In genomic region chr2:8543065-8543411, GRCh38 we compare ENCODE assay signal across 8 cellular contexts.
A peak's percentile ranks its signal among the peaks of the same experiment; 100 is the strongest.
DNase-seq lines count a peak whose midpoint lies in the region; ATAC-seq and TF ChIP-seq lines count a peak whose summit lies in the region.

No MANE protein-coding gene starts in this region.

- POLR2A ChIA-PET in SK-N-SH (lab: Yijun Ruan, JAX): interaction anchor here (11.0 kb wide), 1 partner anchor 137 kb away, joined by 154 read pairs; the partner anchor contains the start of gene ID2

- 87% methylated on average over 7 of the region's 7 CpGs for WGBS in SK-N-SH (ENCODE audit: low lambda C conversion rate)
- WGBS in spleen, 5 donors: 47 to 62% (median 55%) methylated on average over 4 to 7 of the region's 7 CpGs

- intact Hi-C loops in ascending aorta (cut with DNase I): no loop called here
- intact Hi-C loops in spleen (cut with DNase I; ENCODE audit: low total_unique reads): no loop called here

- H3K27me3 ChIP-seq in SK-N-SH (ENCODE audit: insufficient read depth): no peaks in the 10 kb centered on the region
- no peaks in the 10 kb centered on the region for H3K27me3 ChIP-seq in ascending aorta
- peaks cover 0 to 49% (median 0%) of the 10 kb centered on the region in 7 donors for H3K27me3 ChIP-seq in spleen (replicated peaks in 1 of 7)

- no peak for DNase-seq in SK-N-SH
- no peak for DNase-seq in ascending aorta (ENCODE audit: low spot score in 2 of 2)
- DNase-seq in spleen: peak; percentile 78
- DNase-seq in cerebellar cortex (ENCODE audit: low spot score): no peak
- no peak for DNase-seq in hepatic stellate cell (ENCODE audit: low spot score)
- no peak for DNase-seq in 8988T

- H3F3A ChIP-seq in SK-N-SH (replicated peaks; ENCODE audit: insufficient read depth): peaks cover 3% of the 10 kb centered on the region

- TF ChIP-seq POLR2A in spleen (IDR thresholded peaks at IDR 0.05): no peak

- H3K9me2 ChIP-seq in SK-N-SH: no peaks in the 10 kb centered on the region

- TF ChIP-seq CTCF in SK-N-SH (IDR thresholded peaks at IDR 0.05) (no peak), ascending aorta (IDR thresholded peaks at IDR 0.05) (no peak), spleen (IDR thresholded peaks at IDR 0.05 in 8 of 11, conservative IDR thresholded peaks at IDR 0.05 in 3 of 11) (no peak)

- no peak for TF ChIP-seq EP300 in SK-N-SH (IDR thresholded peaks at IDR 0.05; ENCODE audit: borderline replicate concordance in 1 of 2, low read depth in 1 of 2, low read length in 1 of 2)

- H3K4me1 ChIP-seq in SK-N-SH (ENCODE audit: control insufficient read depth in 1 of 2, insufficient read depth in 2 of 2, low read depth in 1 of 2, low read length in 1 of 2) (peaks cover 17 to 70% of the 10 kb centered on the region in 2 experiments; a peak in 3 of 4 replicates), ascending aorta (peaks cover 3 to 10% of the 10 kb centered on the region in 2 donors), spleen (peaks cover 31 to 98% (median 70%) of the 10 kb centered on the region in 6 donors)

- ATAC-seq in SK-N-SH treated with all-trans-retinoic acid at 6 μM for 48 hours (no peak), HG03280 (IDR thresholded peaks at IDR 0.05; ENCODE audit: unreplicated experiment) (peak; percentile 9)

- peak overlapping the region; percentile 17 to 96; a peak in 3 of 4 replicates for H3K27ac ChIP-seq in SK-N-SH (ENCODE audit: low read depth in 2 of 2, low read length in 1 of 2)
- H3K27ac ChIP-seq in ascending aorta: peak overlapping the region; percentile 24 to 59
- H3K27ac ChIP-seq in spleen: peak overlapping the region; percentile 68 to 88 (median 83)

- no peak for TF ChIP-seq RAD21 in SK-N-SH (IDR thresholded peaks at IDR 0.05; ENCODE audit: low read length)

- no peak overlapping the region for H3K9ac ChIP-seq in SK-N-SH

- H3K4me2 ChIP-seq in SK-N-SH: peak overlapping the region; percentile 42

- no peak overlapping the region for H3K4me3 ChIP-seq in SK-N-SH (ENCODE audit: low read depth in 2 of 2, low read length in 1 of 2)
- H3K4me3 ChIP-seq in ascending aorta: peak overlapping the region in 1 of 2 donors; percentile 47
- H3K4me3 ChIP-seq in spleen: peak overlapping the region in 1 of 8 donors; percentile 52

- no peak overlapping the region for H2AFZ ChIP-seq in SK-N-SH (ENCODE audit: low read depth)

- H3K36me3 ChIP-seq in SK-N-SH (replicated peaks in 1 of 2; ENCODE audit: control insufficient read depth in 1 of 2, insufficient read depth in 2 of 2, low read length in 1 of 2) (no peaks in the 10 kb centered on the region), ascending aorta (no peaks in the 10 kb centered on the region), spleen (no peaks in the 10 kb centered on the region)

- H3K9me3 ChIP-seq in SK-N-SH: no peaks in the 10 kb centered on the region
- no peaks in the 10 kb centered on the region for H3K9me3 ChIP-seq in ascending aorta
- no peaks in the 10 kb centered on the region for H3K9me3 ChIP-seq in spleen

- no peaks in the 10 kb centered on the region for H3K79me2 ChIP-seq in SK-N-SH (ENCODE audit: insufficient read depth)

- CTCF ChIA-PET in SK-N-SH (lab: Yijun Ruan, JAX): interaction anchor here (0.6 to 1.9 kb wide), 6 partner anchors 14 to 1116 kb away, joined by 3 to 6 read pairs (median 4); partner anchors contain the start of gene ID2

- H4K20me1 ChIP-seq in SK-N-SH (ENCODE audit: insufficient read depth): no peaks in the 10 kb centered on the region

TF ChIP-seq in SK-N-SH, 30 proteins besides CTCF, POLR2A, EP300 and RAD21:
- TF ChIP-seq FOXJ3 (CRISPR knock-in tag; IDR thresholded peaks at IDR 0.05) (no peak), TEAD4 (IDR thresholded peaks at IDR 0.05; ENCODE audit: borderline replicate concordance, insufficient read depth) (no peak), TAF1 (IDR thresholded peaks at IDR 0.05; ENCODE audit: borderline replicate concordance, low read depth, low read length) (no peak), FOXM1 (IDR thresholded peaks at IDR 0.05; ENCODE audit: low read depth) (no peak), CHD2 (IDR thresholded peaks at IDR 0.05; ENCODE audit: low read length, partially characterized antibody) (no peak), NFIC (IDR thresholded peaks at IDR 0.05; ENCODE audit: borderline replicate concordance) (no peak), RFX5 (IDR thresholded peaks at IDR 0.05; ENCODE audit: low read length) (no peak), MEF2A (IDR thresholded peaks at IDR 0.05; ENCODE audit: borderline replicate concordance, low read depth) (no peak), EZH2phosphoT487 (IDR thresholded peaks at IDR 0.05; ENCODE audit: borderline replicate concordance, low read depth) (no peak), NRF1 (IDR thresholded peaks at IDR 0.05; ENCODE audit: low read depth, low read length) (no peak), SMC3 (IDR thresholded peaks at IDR 0.05; ENCODE audit: low read depth, low read length) (no peak), MAX (IDR thresholded peaks at IDR 0.05; ENCODE audit: low read depth) (no peak)
- TF ChIP-seq, protein P1, sequence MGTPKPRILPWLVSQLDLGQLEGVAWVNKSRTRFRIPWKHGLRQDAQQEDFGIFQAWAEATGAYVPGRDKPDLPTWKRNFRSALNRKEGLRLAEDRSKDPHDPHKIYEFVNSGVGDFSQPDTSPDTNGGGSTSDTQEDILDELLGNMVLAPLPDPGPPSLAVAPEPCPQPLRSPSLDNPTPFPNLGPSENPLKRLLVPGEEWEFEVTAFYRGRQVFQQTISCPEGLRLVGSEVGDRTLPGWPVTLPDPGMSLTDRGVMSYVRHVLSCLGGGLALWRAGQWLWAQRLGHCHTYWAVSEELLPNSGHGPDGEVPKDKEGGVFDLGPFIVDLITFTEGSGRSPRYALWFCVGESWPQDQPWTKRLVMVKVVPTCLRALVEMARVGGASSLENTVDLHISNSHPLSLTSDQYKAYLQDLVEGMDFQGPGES (IDR thresholded peaks at IDR 0.05; ENCODE audit: low read depth, low read length): no peak
TF ChIP-seq in SK-N-SH: peak in this region for 0.

TF ChIP-seq in SK-N-SH treated with all-trans-retinoic acid at 6 μM for 48 hours, 23 proteins besides CTCF, POLR2A, EP300 and RAD21:
- no peak for TF ChIP-seq TCF4 (CRISPR knock-in tag; IDR thresholded peaks at IDR 0.05; ENCODE audit: borderline replicate concordance)
- no peak for TF ChIP-seq ZNF565 (CRISPR knock-in tag; conservative IDR thresholded peaks at IDR 0.05; ENCODE audit: low read depth)
- TF ChIP-seq ARNTL (CRISPR knock-in tag; IDR thresholded peaks at IDR 0.05; ENCODE audit: borderline replicate concordance, low read depth): no peak
- TF ChIP-seq, protein P2, sequence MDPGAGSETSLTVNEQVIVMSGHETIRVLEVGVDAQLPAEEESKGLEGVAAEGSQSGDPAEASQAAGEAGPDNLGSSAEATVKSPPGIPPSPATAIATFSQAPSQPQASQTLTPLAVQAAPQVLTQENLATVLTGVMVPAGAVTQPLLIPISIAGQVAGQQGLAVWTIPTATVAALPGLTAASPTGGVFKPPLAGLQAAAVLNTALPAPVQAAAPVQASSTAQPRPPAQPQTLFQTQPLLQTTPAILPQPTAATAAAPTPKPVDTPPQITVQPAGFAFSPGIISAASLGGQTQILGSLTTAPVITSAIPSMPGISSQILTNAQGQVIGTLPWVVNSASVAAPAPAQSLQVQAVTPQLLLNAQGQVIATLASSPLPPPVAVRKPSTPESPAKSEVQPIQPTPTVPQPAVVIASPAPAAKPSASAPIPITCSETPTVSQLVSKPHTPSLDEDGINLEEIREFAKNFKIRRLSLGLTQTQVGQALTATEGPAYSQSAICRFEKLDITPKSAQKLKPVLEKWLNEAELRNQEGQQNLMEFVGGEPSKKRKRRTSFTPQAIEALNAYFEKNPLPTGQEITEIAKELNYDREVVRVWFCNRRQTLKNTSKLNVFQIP (CRISPR knock-in tag; IDR thresholded peaks at IDR 0.05; ENCODE audit: borderline replicate concordance, low read depth): no peak
- TF ChIP-seq, protein P3, sequence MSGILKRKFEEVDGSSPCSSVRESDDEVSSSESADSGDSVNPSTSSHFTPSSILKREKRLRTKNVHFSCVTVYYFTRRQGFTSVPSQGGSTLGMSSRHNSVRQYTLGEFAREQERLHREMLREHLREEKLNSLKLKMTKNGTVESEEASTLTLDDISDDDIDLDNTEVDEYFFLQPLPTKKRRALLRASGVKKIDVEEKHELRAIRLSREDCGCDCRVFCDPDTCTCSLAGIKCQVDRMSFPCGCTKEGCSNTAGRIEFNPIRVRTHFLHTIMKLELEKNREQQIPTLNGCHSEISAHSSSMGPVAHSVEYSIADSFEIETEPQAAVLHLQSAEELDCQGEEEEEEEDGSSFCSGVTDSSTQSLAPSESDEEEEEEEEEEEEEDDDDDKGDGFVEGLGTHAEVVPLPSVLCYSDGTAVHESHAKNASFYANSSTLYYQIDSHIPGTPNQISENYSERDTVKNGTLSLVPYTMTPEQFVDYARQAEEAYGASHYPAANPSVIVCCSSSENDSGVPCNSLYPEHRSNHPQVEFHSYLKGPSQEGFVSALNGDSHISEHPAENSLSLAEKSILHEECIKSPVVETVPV (CRISPR knock-in tag; IDR thresholded peaks at IDR 0.05): no peak
- no peak for TF ChIP-seq BACH2 (CRISPR knock-in tag; IDR thresholded peaks at IDR 0.05; ENCODE audit: borderline replicate concordance)
- no peak for TF ChIP-seq CSDC2 (CRISPR knock-in tag; IDR thresholded peaks at IDR 0.05)
- TF ChIP-seq, protein P4, sequence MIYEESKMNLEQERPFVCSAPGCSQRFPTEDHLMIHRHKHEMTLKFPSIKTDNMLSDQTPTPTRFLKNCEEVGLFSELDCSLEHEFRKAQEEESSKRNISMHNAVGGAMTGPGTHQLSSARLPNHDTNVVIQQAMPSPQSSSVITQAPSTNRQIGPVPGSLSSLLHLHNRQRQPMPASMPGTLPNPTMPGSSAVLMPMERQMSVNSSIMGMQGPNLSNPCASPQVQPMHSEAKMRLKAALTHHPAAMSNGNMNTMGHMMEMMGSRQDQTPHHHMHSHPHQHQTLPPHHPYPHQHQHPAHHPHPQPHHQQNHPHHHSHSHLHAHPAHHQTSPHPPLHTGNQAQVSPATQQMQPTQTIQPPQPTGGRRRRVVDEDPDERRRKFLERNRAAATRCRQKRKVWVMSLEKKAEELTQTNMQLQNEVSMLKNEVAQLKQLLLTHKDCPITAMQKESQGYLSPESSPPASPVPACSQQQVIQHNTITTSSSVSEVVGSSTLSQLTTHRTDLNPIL (CRISPR knock-in tag; IDR thresholded peaks at IDR 0.05; ENCODE audit: low read depth): no peak
- TF ChIP-seq GLIS3 (CRISPR knock-in tag; IDR thresholded peaks at IDR 0.05): no peak
- TF ChIP-seq RARB (CRISPR knock-in tag; IDR thresholded peaks at IDR 0.05): no peak
- no peak for TF ChIP-seq ZFP3 (CRISPR knock-in tag; IDR thresholded peaks at IDR 0.05)
- no peak for TF ChIP-seq ZNF8 (CRISPR knock-in tag; IDR thresholded peaks at IDR 0.05)
- no peak for TF ChIP-seq OSR1 (CRISPR knock-in tag; IDR thresholded peaks at IDR 0.05)
- no peak for TF ChIP-seq ESRRG (CRISPR knock-in tag; IDR thresholded peaks at IDR 0.05)
